Comparison of ENCODE assay signal across 8 cellular contexts in the genomic region with DNA sequence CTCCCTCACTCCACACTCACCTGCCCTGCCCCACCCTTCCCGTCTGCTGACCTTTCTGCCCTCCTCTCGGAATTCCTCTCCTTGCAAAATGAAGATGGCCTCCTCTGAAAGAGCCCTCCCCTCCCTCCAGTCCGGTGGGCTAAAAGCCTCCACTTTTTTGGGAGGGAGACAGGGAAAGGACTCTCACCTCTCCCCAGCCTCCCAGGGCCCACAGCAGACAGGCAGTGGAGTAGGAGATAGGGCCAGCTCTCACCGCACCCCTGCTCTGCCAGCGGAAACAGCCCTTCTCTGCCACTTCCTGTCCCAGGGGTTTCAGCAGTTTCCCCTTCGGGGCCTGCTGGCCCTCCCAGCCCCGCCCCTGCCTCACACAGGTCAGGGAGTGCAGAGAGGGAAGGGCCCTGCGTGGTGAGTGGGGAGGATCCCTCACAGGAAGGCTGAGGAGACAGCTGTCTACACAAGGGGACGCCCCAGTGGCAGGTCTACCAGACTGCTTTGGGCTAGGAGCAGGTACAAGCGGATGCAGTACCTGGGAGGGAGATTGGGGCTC. TPM values are rescaled to one million over a fixed set of nuclear protein-coding genes. Genes with fewer than 3 reads are reported as not detected.
A peak's percentile ranks its signal among the peaks of the same experiment; 100 is the strongest.
DNase-seq lines count a peak whose midpoint lies in the region; ATAC-seq and TF ChIP-seq lines count a peak whose summit lies in the region.

No MANE protein-coding gene starts in this region.

- TF ChIP-seq RAD21 in liver (IDR thresholded peaks at IDR 0.05), result no peak

- peaks cover 5% of the 10 kb centered on the region for H3K36me3 Mint-ChIP-seq in stimulated activated memory B cell treated with anti-CD40 and anti-IgM and Interleukin-4, amounts not matched to agents 10 μg/mL and 1 μg/mL and 100 μg/mL, for 72 hours
- peaks cover 6% of the 10 kb centered on the region for H3K36me3 Mint-ChIP-seq in mesothelial cell of epicardium

- peak overlapping the region in 1 of 2 donors; percentile 25 for H3K27ac ChIP-seq in liver (ENCODE audit: low read depth in 1 of 2, low read length in 2 of 2)

- no peaks in the 10 kb centered on the region for H3K36me3 ChIP-seq in liver (ENCODE audit: control insufficient read depth in 4 of 4, insufficient read depth in 3 of 4, low read depth in 1 of 4, low read length in 3 of 4)

- peaks cover 0 to 2% (median 0%) of the 10 kb centered on the region in 4 donors for H3K27me3 ChIP-seq in liver (ENCODE audit: control insufficient read depth in 4 of 4, insufficient read depth in 4 of 4, low read length in 3 of 4)

- H3K4me3 Mint-ChIP-seq in stimulated activated memory B cell treated with anti-CD40 and anti-IgM and Interleukin-4, amounts not matched to agents 10 μg/mL and 1 μg/mL and 100 μg/mL, for 72 hours, result peak overlapping the region; percentile 84
- H3K4me3 Mint-ChIP-seq in mesothelial cell of epicardium, result no peak overlapping the region

- no peak overlapping the region for H3K9ac ChIP-seq in liver (ENCODE audit: low read depth in 1 of 2, low read length in 2 of 2)

- H3K4me1 Mint-ChIP-seq in stimulated activated memory B cell treated with anti-CD40 and anti-IgM and Interleukin-4, amounts not matched to agents 10 μg/mL and 1 μg/mL and 100 μg/mL, for 72 hours, result peaks cover 46% of the 10 kb centered on the region
- peaks cover 4% of the 10 kb centered on the region for H3K4me1 Mint-ChIP-seq in mesothelial cell of epicardium

- DNase-seq in NOMO-1 treated with DMSO at 0.1 percent for 48 hours (lab: John Stamatoyannopoulos, UW; ENCODE audit: unreplicated experiment) (peak; percentile 91), cerebellar cortex (ENCODE audit: low spot score) (no peak), mesothelial cell of epicardium (ENCODE audit: low spot score in 2 of 2, unreplicated experiment in 2 of 2) (no peak)
- DNase-seq in activated T-cell treated with anti-CD3 and anti-CD28 coated beads, Interleukin-2, amount 50 U/mL, for 1 hour, result peak; percentile 82

- WGBS in liver, result 64% methylated on average over 10 of the region's 10 CpGs

- no peaks in the 10 kb centered on the region for H3K9me3 ChIP-seq in liver (ENCODE audit: control insufficient read depth in 4 of 4, low read length in 3 of 4)

- H3K27ac Mint-ChIP-seq in stimulated activated memory B cell treated with anti-CD40 and anti-IgM and Interleukin-4, amounts not matched to agents 10 μg/mL and 1 μg/mL and 100 μg/mL, for 72 hours, result peak overlapping the region; percentile 86
- H3K27ac Mint-ChIP-seq in mesothelial cell of epicardium, result no peak overlapping the region

- no peaks in the 10 kb centered on the region for H3K27me3 Mint-ChIP-seq in stimulated activated memory B cell treated with anti-CD40 and anti-IgM and Interleukin-4, amounts not matched to agents 10 μg/mL and 1 μg/mL and 100 μg/mL, for 72 hours
- no peaks in the 10 kb centered on the region for H3K27me3 Mint-ChIP-seq in mesothelial cell of epicardium (ENCODE audit: low read depth)

- H3K9me3 Mint-ChIP-seq in stimulated activated memory B cell treated with anti-CD40 and anti-IgM and Interleukin-4, amounts not matched to agents 10 μg/mL and 1 μg/mL and 100 μg/mL, for 72 hours, result no peaks in the 10 kb centered on the region
- peaks cover 9% of the 10 kb centered on the region for H3K9me3 Mint-ChIP-seq in mesothelial cell of epicardium

- H3K4me3 ChIP-seq in liver (ENCODE audit: low read depth in 1 of 3, low read length in 3 of 3), result no peak overlapping the region

- no peaks in the 10 kb centered on the region for H3K4me1 ChIP-seq in liver (ENCODE audit: control insufficient read depth in 4 of 4, insufficient read depth in 4 of 4, low read length in 3 of 4)

- no peak for TF ChIP-seq CTCF in liver (IDR thresholded peaks at IDR 0.05; ENCODE audit: low read depth, low read length, missing input control)
- no peak for TF ChIP-seq CTCF in mesothelial cell of epicardium (IDR thresholded peaks at IDR 0.05; ENCODE audit: unreplicated experiment)

- peak; percentile 98 for ATAC-seq in HG02852 (IDR thresholded peaks at IDR 0.05; ENCODE audit: unreplicated experiment)
- peak; percentile 99 for ATAC-seq in stimulated activated memory B cell treated with anti-CD40 and anti-IgM and Interleukin-4, amounts not matched to agents 10 μg/mL and 1 μg/mL and 100 μg/mL, for 72 hours

- TF ChIP-seq POLR2A in GM18526 (IDR thresholded peaks at IDR 0.05; ENCODE audit: extremely low read depth, insufficient read length), result peak; percentile 51

TF ChIP-seq in liver, 16 proteins besides CTCF, POLR2A, EP300 and RAD21:
- TF ChIP-seq JUND (IDR thresholded peaks at IDR 0.05), result no peak
- no peak for TF ChIP-seq TAF1 (conservative IDR thresholded peaks at IDR 0.05)
- no peak for TF ChIP-seq EGR1 (IDR thresholded peaks at IDR 0.05; ENCODE audit: low read depth in 2 of 2)
- no peak for TF ChIP-seq ATF3 (IDR thresholded peaks at IDR 0.05)
- TF ChIP-seq HNF4A (conservative IDR thresholded peaks at IDR 0.05), result no peak
- peak; percentile 35 for TF ChIP-seq NR2F2 (IDR thresholded peaks at IDR 0.05)
- no peak for TF ChIP-seq ZBTB33 (IDR thresholded peaks at IDR 0.05)
- TF ChIP-seq GABPA (IDR thresholded peaks at IDR 0.05 in 1 of 2, conservative IDR thresholded peaks at IDR 0.05 in 1 of 2), result peak in 1 of 2 donors; percentile 20
- TF ChIP-seq HNF4G (IDR thresholded peaks at IDR 0.05), result no peak
- TF ChIP-seq FOXA2 (IDR thresholded peaks at IDR 0.05), result no peak
- no peak for TF ChIP-seq SP1 (IDR thresholded peaks at IDR 0.05)

RNA-seq across cellular contexts. Expression of gene ELF4, which starts 18.2 kb away (rescaled TPM):
- total RNA-seq in liver (1 to 10 TPM; 1.6 to 4.7 TPM), mesothelial cell of epicardium (21.0 to 22.9 TPM (median 22.2 TPM) in 3 replicates)
- 1 to 10 TPM in 1 of 2 donors, under 1 TPM in 1; 0.35 to 1.3 TPM for polyA plus RNA-seq in liver

Comparison
In these comparisons a context has a peak if more than half of its experiments do, and no peak if none do; other contexts are left out.
1. DNase-seq: peak in NOMO-1 treated with DMSO at 0.1 percent for 48 hours (single experiment) and activated T-cell treated with anti-CD3 and anti-CD28 coated beads, Interleukin-2, amount 50 U/mL, for 1 hour (single experiment); none in cerebellar cortex (single experiment) and mesothelial cell of epicardium (0 of 2).